18 cellular contexts compared by ENCODE assay signal in genomic region chr12:66877886-66878285, GRCh38.
DNase-seq lines count a peak whose midpoint lies in the region; ATAC-seq and TF ChIP-seq lines count a peak whose summit lies in the region.
"Had no signal": no experiment of that assay in that cellular context is flagged by ENCODE, and none has a peak within 500 bp of the region (broad histone marks: within the 10 kb centered on the region; RNA-seq: fewer than 3 reads in every experiment).

No MANE protein-coding gene starts in this region.

- H3K4me1 ChIP-seq in GM23338 (ENCODE audit: insufficient read depth) = peaks cover 39% of the 10 kb centered on the region
- peaks cover 38% of the 10 kb centered on the region for H3K4me1 ChIP-seq in HUES6 (ENCODE audit: control insufficient read depth, insufficient read depth, low read length)
- H3K4me1 ChIP-seq in NT2/D1 (ENCODE audit: insufficient read depth, insufficient read length) = no peaks in the 10 kb centered on the region
- peaks cover 30% of the 10 kb centered on the region for H3K4me1 ChIP-seq in iPS-18a (ENCODE audit: control insufficient read depth, low read depth, low read length)
- no peaks in the 10 kb centered on the region for H3K4me1 ChIP-seq in adrenal gland (replicated peaks in 1 of 2)
- H3K4me1 ChIP-seq: A549, Caco-2 had no signal

- no peak for TF ChIP-seq POLR2A in adrenal gland (IDR thresholded peaks at IDR 0.05)

- no peak overlapping the region for H3K9ac ChIP-seq in HUES6 (ENCODE audit: low read length)
- H3K9ac ChIP-seq in NT2/D1 (ENCODE audit: insufficient read length, low read depth) = no peak overlapping the region
- H3K9ac ChIP-seq in iPS-18a (ENCODE audit: low read length) = no peak overlapping the region

- no peak overlapping the region for H2AFZ ChIP-seq in GM23338

- no peaks in the 10 kb centered on the region for H3K9me3 Mint-ChIP-seq in GM23338
- H3K9me3 Mint-ChIP-seq: CD4-positive, alpha-beta T cell had no signal

- peak overlapping the region; percentile 24; the same call in 1 of the 2 replicates for H3K4me3 ChIP-seq in GM23338
- peak overlapping the region; percentile 19; the same call in 1 of the 2 replicates for H3K4me3 ChIP-seq in HUES6 (ENCODE audit: low read depth, low read length)
- H3K4me3 ChIP-seq in NT2/D1 (ENCODE audit: insufficient read length, low read depth) = no peak overlapping the region
- peak overlapping the region; percentile 12 for H3K4me3 ChIP-seq in iPS-18a (ENCODE audit: low read length)
- no peak overlapping the region for H3K4me3 ChIP-seq in adrenal gland
- H3K4me3 ChIP-seq: A549 had no signal

- H3K27me3 ChIP-seq in GM23338 (ENCODE audit: insufficient read depth) (no peaks in the 10 kb centered on the region), HUES6 (ENCODE audit: control insufficient read depth, insufficient read depth, low read length) (no peaks in the 10 kb centered on the region), NT2/D1 (ENCODE audit: insufficient read depth, insufficient read length) (no peaks in the 10 kb centered on the region), iPS-18a (ENCODE audit: control insufficient read depth, insufficient read depth, low read length) (no peaks in the 10 kb centered on the region), adrenal gland (no peaks in the 10 kb centered on the region)

- peak overlapping the region; percentile 61 for H3K4me2 ChIP-seq in GM23338
- H3K4me2 ChIP-seq: A549 had no signal

- no peaks in the 10 kb centered on the region for H3K27me3 Mint-ChIP-seq in GM23338 (ENCODE audit: insufficient read depth, low read depth, poor library complexity)
- H3K27me3 Mint-ChIP-seq: CD4-positive, alpha-beta T cell had no signal

- no peaks in the 10 kb centered on the region for H4K20me1 ChIP-seq in GM23338 (replicated peaks; ENCODE audit: insufficient read depth)

- no peaks in the 10 kb centered on the region; the same call in 1 of the 2 replicates for H3K9me2 ChIP-seq in GM23338 (ENCODE audit: insufficient read depth)

- no peaks in the 10 kb centered on the region for H3K9me3 ChIP-seq in HUES6 (ENCODE audit: control insufficient read depth, insufficient read depth, low read depth, low read length)
- H3K9me3 ChIP-seq in NT2/D1 (ENCODE audit: insufficient read depth, low read length) = no peaks in the 10 kb centered on the region
- no peaks in the 10 kb centered on the region for H3K9me3 ChIP-seq in iPS-18a (ENCODE audit: control insufficient read depth, low read depth, low read length)
- H3K9me3 ChIP-seq in adrenal gland (replicated peaks in 1 of 3) = no peaks in the 10 kb centered on the region
- H3K9me3 ChIP-seq: A549, Caco-2 had no signal

- DNase-seq in GM23338 (ENCODE audit: low spot score) (peak; percentile 36), NT2/D1 (ENCODE audit: low read depth, low spot score) (peak; percentile 52), adrenal gland (no peak), GM19240 (ENCODE audit: insufficient read length, low spot score) (no peak)
- DNase-seq: AML-193; Caco-2; CD4-positive, alpha-beta T cell; HFFc6; KBM-7 had no signal

- 0 out of 2 replicates have a peak overlapping the region, but pooled peaks have one; percentile 26 for H3K27ac ChIP-seq in GM23338 (ENCODE audit: low read depth)
- peak overlapping the region; percentile 75 for H3K27ac ChIP-seq in HUES6 (ENCODE audit: low read depth, low read length)
- peak overlapping the region; percentile 62 for H3K27ac ChIP-seq in iPS-18a (ENCODE audit: low read length)
- H3K27ac ChIP-seq in adrenal gland = no peak overlapping the region
- H3K27ac ChIP-seq: 22Rv1, A549, C4-2B had no signal

- intact Hi-C loops in adrenal gland (cut with DNase I) = no loop called here

- H3K27ac Mint-ChIP-seq in GM23338 = peak overlapping the region; percentile 92
- H3K27ac Mint-ChIP-seq: CD4-positive, alpha-beta T cell; HFFc6; IgD-negative memory B cell had no signal

- ATAC-seq in GM23338 = peak; percentile 94
- no peak for ATAC-seq in GM19452 (IDR thresholded peaks at IDR 0.05; ENCODE audit: unreplicated experiment)
- ATAC-seq: A549, HCT116, HepG2 had no signal

- H3K4me3 Mint-ChIP-seq in GM23338 = peak overlapping the region; percentile 28; the same call in 2 of the 3 replicates
- H3K4me3 Mint-ChIP-seq: CD4-positive, alpha-beta T cell; HFFc6; IgD-negative memory B cell had no signal

- TF ChIP-seq CTCF in GM23338 (conservative IDR thresholded peaks at IDR 0.05; ENCODE audit: low read depth in 2 of 2) (no peak), adrenal gland (IDR thresholded peaks at IDR 0.05) (no peak)

- no peaks in the 10 kb centered on the region for H3K79me2 ChIP-seq in GM23338 (replicated peaks; ENCODE audit: insufficient read depth)

- WGBS in adrenal gland, 4 donors = 87 to 96% (median 94%) methylated on average over 1 of the region's 1 CpG

- H3K36me3 Mint-ChIP-seq in GM23338 (ENCODE audit: low read depth) = no peaks in the 10 kb centered on the region
- H3K36me3 Mint-ChIP-seq: IgD-negative memory B cell had no signal

- H3K36me3 ChIP-seq in GM23338 (ENCODE audit: insufficient read depth) (no peaks in the 10 kb centered on the region), HUES6 (ENCODE audit: control insufficient read depth, insufficient read depth, low read length) (no peaks in the 10 kb centered on the region), NT2/D1 (ENCODE audit: insufficient read depth, insufficient read length, low read length) (no peaks in the 10 kb centered on the region), iPS-18a (ENCODE audit: control insufficient read depth, low read depth, low read length) (no peaks in the 10 kb centered on the region), adrenal gland (replicated peaks in 1 of 2) (no peaks in the 10 kb centered on the region)

- H3F3A ChIP-seq in GM23338 (replicated peaks; ENCODE audit: low read depth) = no peaks in the 10 kb centered on the region

- peaks cover 41% of the 10 kb centered on the region for H3K4me1 Mint-ChIP-seq in GM23338
- H3K4me1 Mint-ChIP-seq: IgD-negative memory B cell had no signal

TF ChIP-seq in GM23338, 12 proteins besides CTCF, POLR2A, EP300 and RAD21:
- TF ChIP-seq ZNF462 (CRISPR knock-in tag; IDR thresholded peaks at IDR 0.05) (peak; percentile 50; the same call in 1 of the 2 replicates), CREB1 (CRISPR knock-in tag; IDR thresholded peaks at IDR 0.05; ENCODE audit: low read depth) (no peak), NANOG (IDR thresholded peaks at IDR 0.05; ENCODE audit: borderline replicate concordance) (peak; percentile 82)
TF ChIP-seq in GM23338: peak in this region for 2.

Comparison
In these comparisons a context has a peak if more than half of its experiments do, and no peak if none do; other contexts are left out.
1. DNase-seq: peak in GM23338 (single experiment) and NT2/D1 (single experiment); none in adrenal gland (0 of 7) and GM19240 (single experiment).
2. H3K27ac ChIP-seq: peak in GM23338 (single experiment), HUES6 (single experiment) and iPS-18a (single experiment); none in adrenal gland (0 of 5).
3. H3K4me3 ChIP-seq: peak in GM23338 (single experiment), HUES6 (single experiment) and iPS-18a (single experiment); none in NT2/D1 (single experiment) and adrenal gland (0 of 4).